19 cellular contexts compared by ENCODE assay signal in genomic region chr11:15697437-15698236, GRCh38.
DNase-seq lines count a peak whose midpoint lies in the region; ATAC-seq, FAIRE-seq and TF ChIP-seq lines count a peak whose summit lies in the region.
"Had no signal": no experiment of that assay in that cellular context is flagged by ENCODE, and none has a peak within 500 bp of the region (broad histone marks: within the 10 kb centered on the region; RNA-seq: fewer than 3 reads in every experiment).

No MANE protein-coding gene starts in this region.

- no peak overlapping the region for H3K27ac Mint-ChIP-seq in activated naive CD8-positive, alpha-beta T cell treated with anti-CD3 and anti-CD28 coated beads, Interleukin-2, amount 50 U/mL, for 24 hours
- H3K27ac Mint-ChIP-seq in activated naive CD8-positive, alpha-beta T cell treated with anti-CD3 and anti-CD28 coated beads for 36 hours: no peak overlapping the region
- H3K27ac Mint-ChIP-seq in activated CD8-positive, alpha-beta T cell treated with anti-CD3 and anti-CD28 coated beads for 36 hours: no peak overlapping the region
- H3K27ac Mint-ChIP-seq: CD4-positive, alpha-beta T cell; H9 had no signal

- H3K4me1 ChIP-seq in right lobe of liver (no peaks in the 10 kb centered on the region), pancreas (peaks cover 10 to 26% (median 11%) of the 10 kb centered on the region in 3 donors)
- H3K4me1 ChIP-seq: A549 had no signal

- H3K9me3 ChIP-seq in right lobe of liver (no peaks in the 10 kb centered on the region), pancreas (no peaks in the 10 kb centered on the region)
- H3K9me3 ChIP-seq: A549, Caco-2 had no signal

- H3K27me3 Mint-ChIP-seq in activated naive CD8-positive, alpha-beta T cell treated with anti-CD3 and anti-CD28 coated beads, Interleukin-2, amount 50 U/mL, for 24 hours: no peaks in the 10 kb centered on the region
- peaks cover under 1% of the 10 kb centered on the region for H3K27me3 Mint-ChIP-seq in activated naive CD8-positive, alpha-beta T cell treated with anti-CD3 and anti-CD28 coated beads for 36 hours
- H3K27me3 Mint-ChIP-seq in activated CD8-positive, alpha-beta T cell treated with anti-CD3 and anti-CD28 coated beads for 36 hours: peaks cover 3% of the 10 kb centered on the region

- no peak overlapping the region for H3K4me3 Mint-ChIP-seq in activated naive CD8-positive, alpha-beta T cell treated with anti-CD3 and anti-CD28 coated beads, Interleukin-2, amount 50 U/mL, for 24 hours
- no peak overlapping the region for H3K4me3 Mint-ChIP-seq in activated naive CD8-positive, alpha-beta T cell treated with anti-CD3 and anti-CD28 coated beads for 36 hours
- no peak overlapping the region for H3K4me3 Mint-ChIP-seq in activated CD8-positive, alpha-beta T cell treated with anti-CD3 and anti-CD28 coated beads for 36 hours
- H3K4me3 Mint-ChIP-seq: CD4-positive, alpha-beta T cell; H9 had no signal

- POLR2A ChIA-PET in activated CD8-positive, alpha-beta T cell treated with anti-CD3 and anti-CD28 coated beads for 36 hours (lab: Charles Lee): no interaction called here

- TF ChIP-seq CTCF in right lobe of liver (IDR thresholded peaks at IDR 0.05) (no peak), pancreas (IDR thresholded peaks at IDR 0.05) (no peak)
- no peak for TF ChIP-seq CTCF in activated CD8-positive, alpha-beta T cell treated with anti-CD3 and anti-CD28 coated beads for 36 hours (IDR thresholded peaks at IDR 0.05)

- WGBS in right lobe of liver (ENCODE audit: insufficient coverage, low coverage, low lambda C conversion rate, missing lambda C conversion rate): no CpG with 5 or more reads among the region's 6 CpGs
- 30 to 46% methylated on average over 6 of the region's 6 CpGs for WGBS in pancreas, 2 donors

- H3K9me3 Mint-ChIP-seq in activated naive CD8-positive, alpha-beta T cell treated with anti-CD3 and anti-CD28 coated beads, Interleukin-2, amount 50 U/mL, for 24 hours: peaks cover 4% of the 10 kb centered on the region
- H3K9me3 Mint-ChIP-seq in activated naive CD8-positive, alpha-beta T cell treated with anti-CD3 and anti-CD28 coated beads for 36 hours: peaks cover 3% of the 10 kb centered on the region
- H3K9me3 Mint-ChIP-seq in activated CD8-positive, alpha-beta T cell treated with anti-CD3 and anti-CD28 coated beads for 36 hours: peaks cover 1% of the 10 kb centered on the region
- H3K9me3 Mint-ChIP-seq: CD4-positive, alpha-beta T cell; H9 had no signal

- intact Hi-C loops in right lobe of liver (cut with DNase I) (no loop called here), pancreas (cut with DNase I) (no loop called here)
- intact Hi-C loops in activated CD8-positive, alpha-beta T cell treated with anti-CD3 and anti-CD28 coated beads for 36 hours (cut with micrococcal nuclease): no loop called here

- peak; percentile 10 for ATAC-seq in activated naive CD8-positive, alpha-beta T cell treated with anti-CD3 and anti-CD28 coated beads, Interleukin-2, amount 50 U/mL, for 24 hours
- ATAC-seq in right lobe of liver (peak; percentile 31 to 75 (median 50)), pancreas (peak; percentile 68 to 86 (median 75))
- no peak for ATAC-seq in activated CD8-positive, alpha-beta T cell treated with anti-CD3 and anti-CD28 coated beads for 36 hours
- ATAC-seq: A549 had no signal

- H3K36me3 ChIP-seq in right lobe of liver (no peaks in the 10 kb centered on the region), pancreas (no peaks in the 10 kb centered on the region)

- no peak for FAIRE-seq in pancreas (lab: Jason Lieb, UNC)
- FAIRE-seq: A549, D721Med, G401.6, GM12891, GM19239, H1 had no signal

- DNase-seq in activated naive CD8-positive, alpha-beta T cell treated with anti-CD3 and anti-CD28 coated beads, Interleukin-2, amount 50 U/mL, for 24 hours: no peak
- DNase-seq in activated naive CD8-positive, alpha-beta T cell treated with anti-CD3 and anti-CD28 coated beads for 36 hours: no peak
- DNase-seq in right lobe of liver (no peak), pancreas (peak in 5 of 6 donors; percentile 22 to 76 (median 29)), superior temporal gyrus (ENCODE audit: extremely low spot score) (no peak), NCI-H446 (lab: John Stamatoyannopoulos, UW) (no peak)
- DNase-seq in activated CD8-positive, alpha-beta T cell treated with anti-CD3 and anti-CD28 coated beads for 36 hours: no peak
- DNase-seq: AML-193; Caco-2; CD4-positive, alpha-beta T cell; H9 had no signal

- H3K27me3 ChIP-seq in right lobe of liver: no peaks in the 10 kb centered on the region
- H3K27me3 ChIP-seq in pancreas: no peaks in the 10 kb centered on the region

- no peak for TF ChIP-seq POLR2A in right lobe of liver (IDR thresholded peaks at IDR 0.05)

- no peaks in the 10 kb centered on the region for H3K4me1 Mint-ChIP-seq in activated naive CD8-positive, alpha-beta T cell treated with anti-CD3 and anti-CD28 coated beads, Interleukin-2, amount 50 U/mL, for 24 hours
- H3K4me1 Mint-ChIP-seq in activated naive CD8-positive, alpha-beta T cell treated with anti-CD3 and anti-CD28 coated beads for 36 hours: no peaks in the 10 kb centered on the region
- H3K4me1 Mint-ChIP-seq in activated CD8-positive, alpha-beta T cell treated with anti-CD3 and anti-CD28 coated beads for 36 hours (ENCODE audit: low read depth): no peaks in the 10 kb centered on the region
- H3K4me1 Mint-ChIP-seq: H9 had no signal

- H3K27ac ChIP-seq in right lobe of liver (no peak overlapping the region), pancreas (peak overlapping the region in 3 of 4 donors; percentile 17 to 66 (median 32))
- H3K27ac ChIP-seq: 22Rv1, A549, C4-2B had no signal

- H3K36me3 Mint-ChIP-seq in activated naive CD8-positive, alpha-beta T cell treated with anti-CD3 and anti-CD28 coated beads, Interleukin-2, amount 50 U/mL, for 24 hours (ENCODE audit: low read depth): no peaks in the 10 kb centered on the region
- no peaks in the 10 kb centered on the region for H3K36me3 Mint-ChIP-seq in activated naive CD8-positive, alpha-beta T cell treated with anti-CD3 and anti-CD28 coated beads for 36 hours
- no peaks in the 10 kb centered on the region for H3K36me3 Mint-ChIP-seq in activated CD8-positive, alpha-beta T cell treated with anti-CD3 and anti-CD28 coated beads for 36 hours (ENCODE audit: low read depth)

- CTCF ChIA-PET in activated CD8-positive, alpha-beta T cell treated with anti-CD3 and anti-CD28 coated beads for 36 hours (lab: Charles Lee): no interaction called here

- H3K4me3 ChIP-seq in right lobe of liver (no peak overlapping the region), pancreas (no peak overlapping the region)
- H3K4me3 ChIP-seq: A549 had no signal

Comparison
In these comparisons a context has a peak if more than half of its experiments do, and no peak if none do; other contexts are left out.
1. DNase-seq: peak in pancreas (5 of 6); none in activated naive CD8-positive, alpha-beta T cell treated with anti-CD3 and anti-CD28 coated beads, Interleukin-2, amount 50 U/mL, for 24 hours (single experiment), activated naive CD8-positive, alpha-beta T cell treated with anti-CD3 and anti-CD28 coated beads for 36 hours (single experiment), right lobe of liver (0 of 3), superior temporal gyrus (single experiment), NCI-H446 (0 of 2) and activated CD8-positive, alpha-beta T cell treated with anti-CD3 and anti-CD28 coated beads for 36 hours (single experiment).
2. H3K27ac ChIP-seq: peak in pancreas (3 of 4); none in right lobe of liver (0 of 3).